In the genomic region with DNA sequence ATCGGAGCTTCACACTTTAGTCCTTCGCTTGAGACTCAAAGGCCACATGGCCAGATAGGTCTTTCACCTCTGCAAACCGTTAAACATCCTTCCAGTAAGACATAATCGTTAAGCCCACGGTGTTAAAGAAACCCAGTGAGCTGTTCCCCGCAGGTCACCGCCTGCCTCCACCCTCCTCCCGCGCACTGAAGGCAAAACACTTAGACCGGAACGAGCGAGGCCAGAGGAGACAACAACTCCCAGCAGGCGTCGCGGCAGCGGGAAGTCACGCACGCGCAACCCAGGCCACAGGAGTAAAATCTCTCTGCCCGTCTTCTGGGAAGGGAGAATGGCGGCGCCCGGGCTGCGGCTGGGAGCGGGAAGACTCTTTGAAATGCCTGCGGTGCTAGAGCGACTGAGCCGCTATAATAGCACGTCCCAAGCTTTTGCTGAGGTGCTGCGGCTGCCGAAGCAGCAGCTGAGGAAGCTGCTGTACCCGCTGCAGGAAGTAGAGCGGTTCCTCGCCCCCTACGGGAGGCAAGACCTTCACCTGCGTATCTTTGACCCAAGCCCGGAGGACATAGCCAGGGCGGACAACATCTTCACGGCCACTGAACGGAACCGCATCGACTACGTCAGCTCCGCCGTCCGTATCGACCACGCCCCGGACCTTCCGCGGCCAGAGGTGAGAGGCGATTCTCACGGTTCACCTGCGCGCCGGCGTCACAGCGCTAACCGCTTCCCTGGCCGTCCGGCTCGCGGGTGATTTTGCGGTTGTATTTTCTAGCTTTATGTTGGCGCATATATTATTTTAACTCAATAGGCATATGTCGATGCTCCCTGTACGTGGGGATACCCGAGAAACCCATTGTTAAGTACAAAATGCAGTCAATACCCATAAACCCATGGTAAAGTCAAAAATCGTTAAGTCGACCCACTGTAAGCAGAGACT, we compare ENCODE assay signal across 8 cellular contexts. TPM values are rescaled to one million over a fixed set of nuclear protein-coding genes. Genes with fewer than 3 reads are reported as not detected.
DNase-seq lines count a peak whose midpoint lies in the region; ATAC-seq and TF ChIP-seq lines count a peak whose summit lies in the region.

A gene (plus strand): TSS at position 313 of the 931 bp plus-strand sequence. CDS start 16 bp downstream, at position 329.

- H3K27me3 Mint-ChIP-seq in activated naive CD8-positive, alpha-beta T cell treated with anti-CD3 and anti-CD28 coated beads, Interleukin-2, amount 50 U/mL, for 24 hours: no peaks in the 10 kb centered on the region

- H3K27ac ChIP-seq in cardiac muscle cell (peak within 1 kb of the TSS; percentile 97), parathyroid adenoma (peak within 1 kb of the TSS; percentile 98), tibial nerve (peak within 1 kb of the TSS; percentile 70 to 94 (median 89))

- peaks cover 12% of the 10 kb centered on the region for H3K36me3 Mint-ChIP-seq in activated naive CD8-positive, alpha-beta T cell treated with anti-CD3 and anti-CD28 coated beads, Interleukin-2, amount 50 U/mL, for 24 hours (ENCODE audit: low read depth)

- peak; percentile 70 to 94 for TF ChIP-seq EP300 in tibial nerve (IDR thresholded peaks at IDR 0.05)

- H3K9ac ChIP-seq in parathyroid adenoma: peak within 1 kb of the TSS; percentile 85

- H3K4me3 ChIP-seq in GM12865 (ENCODE audit: low read depth, low read length) (peak within 1 kb of the TSS; percentile 86), cardiac muscle cell (peak within 1 kb of the TSS; percentile 71), parathyroid adenoma (ENCODE audit: low read depth, low read length) (peak within 1 kb of the TSS; percentile 88), tibial nerve (peak within 1 kb of the TSS; percentile 59 to 77 (median 72))

- TF ChIP-seq POLR2A in tibial nerve (IDR thresholded peaks at IDR 0.05): peak; percentile 84 to 91

- 1 to 2% methylated on average over 47 to 65 of the region's 70 CpGs for WGBS in tibial nerve, 2 donors

- peak within 1 kb of the TSS; percentile 89 for H3K4me2 ChIP-seq in parathyroid adenoma (ENCODE audit: low read length)

- TF ChIP-seq CTCF in GM12865 (IDR thresholded peaks at IDR 0.05; ENCODE audit: insufficient read depth, low read depth, low read length, missing control alignments) (no peak), cardiac muscle cell (IDR thresholded peaks at IDR 0.05; ENCODE audit: low read depth, low read length) (peak; percentile 3), parathyroid adenoma (IDR thresholded peaks at IDR 0.05) (peak; percentile 22), tibial nerve (IDR thresholded peaks at IDR 0.05) (peak in 3 of 5 experiments; percentile 4 to 51 (median 35))

- peak within 1 kb of the TSS; percentile 94 for H3K27ac Mint-ChIP-seq in activated naive CD8-positive, alpha-beta T cell treated with anti-CD3 and anti-CD28 coated beads, Interleukin-2, amount 50 U/mL, for 24 hours

- H3K9me3 ChIP-seq in cardiac muscle cell (ENCODE audit: low read depth) (no peaks in the 10 kb centered on the region), parathyroid adenoma (ENCODE audit: control insufficient read depth, low read length) (no peaks in the 10 kb centered on the region), tibial nerve (no peaks in the 10 kb centered on the region)

- peak; percentile 95 for DNase-seq in GM12865 (ENCODE audit: low read depth)
- DNase-seq in NCI-H1417 (lab: John Stamatoyannopoulos, UW): peak; percentile 91 to 98 (median 97)
- DNase-seq in SW 1271 (lab: John Stamatoyannopoulos, UW): peak; percentile 79 to 92
- DNase-seq in activated naive CD8-positive, alpha-beta T cell treated with anti-CD3 and anti-CD28 coated beads, Interleukin-2, amount 50 U/mL, for 24 hours: peak; percentile 86
- peak; percentile 93 to 94 for DNase-seq in cardiac muscle cell (ENCODE audit: low read depth in 1 of 2, low spot score in 1 of 2)
- DNase-seq in tibial nerve (ENCODE audit: low spot score in 2 of 2): peak; percentile 73 to 80

- H3K79me2 ChIP-seq in parathyroid adenoma: no peaks in the 10 kb centered on the region

- H2AFZ ChIP-seq in parathyroid adenoma: peak within 1 kb of the TSS; percentile 80

- peak; percentile 96 for ATAC-seq in HG02759 (IDR thresholded peaks at IDR 0.05; ENCODE audit: unreplicated experiment)
- peak; percentile 94 for ATAC-seq in activated naive CD8-positive, alpha-beta T cell treated with anti-CD3 and anti-CD28 coated beads, Interleukin-2, amount 50 U/mL, for 24 hours

- no peaks in the 10 kb centered on the region for H3K27me3 ChIP-seq in cardiac muscle cell
- no peaks in the 10 kb centered on the region for H3K27me3 ChIP-seq in parathyroid adenoma (ENCODE audit: control insufficient read depth, insufficient read depth, low read length)
- H3K27me3 ChIP-seq in tibial nerve: no peaks in the 10 kb centered on the region

- H3K4me1 ChIP-seq in cardiac muscle cell (ENCODE audit: low read depth) (peaks cover 9% of the 10 kb centered on the region), parathyroid adenoma (peaks cover 6% of the 10 kb centered on the region), tibial nerve (peaks cover 0 to 24% (median 10%) of the 10 kb centered on the region in 4 donors)

- H3K9me3 Mint-ChIP-seq in activated naive CD8-positive, alpha-beta T cell treated with anti-CD3 and anti-CD28 coated beads, Interleukin-2, amount 50 U/mL, for 24 hours: no peaks in the 10 kb centered on the region

- peak within 1 kb of the TSS; percentile 88 for H3K4me3 Mint-ChIP-seq in activated naive CD8-positive, alpha-beta T cell treated with anti-CD3 and anti-CD28 coated beads, Interleukin-2, amount 50 U/mL, for 24 hours

- H3K36me3 ChIP-seq in cardiac muscle cell: peaks cover 4% of the 10 kb centered on the region
- no peaks in the 10 kb centered on the region for H3K36me3 ChIP-seq in parathyroid adenoma (ENCODE audit: control insufficient read depth, insufficient read depth, low read length)
- peaks cover 0 to 6% (median 0%) of the 10 kb centered on the region in 3 donors for H3K36me3 ChIP-seq in tibial nerve

- H3K4me1 Mint-ChIP-seq in activated naive CD8-positive, alpha-beta T cell treated with anti-CD3 and anti-CD28 coated beads, Interleukin-2, amount 50 U/mL, for 24 hours: peaks cover 52% of the 10 kb centered on the region

RNA-seq across cellular contexts. Expression of the gene that starts here (rescaled TPM):
- total RNA-seq in cardiac muscle cell (34.0 and 61.6 TPM in 2 replicates), tibial nerve (10 to 100 TPM; 15.9 to 55.7 (median 21.1) TPM)
- polyA plus RNA-seq in cardiac muscle cell: 20.5 and 21.2 TPM in 2 replicates

Comparison
In these comparisons a context has a peak if more than half of its experiments do, and no peak if none do; other contexts are left out.
1. Peak in every context shown above with its lines: DNase-seq, ATAC-seq, H3K4me3 ChIP-seq and H3K27ac ChIP-seq.